ENCODE assay signal across 9 cellular contexts in genomic region chr20:4170621-4171537, GRCh38. TPM values are rescaled to one million over a fixed set of nuclear protein-coding genes. Genes with fewer than 3 reads are reported as not detected.
A peak's percentile ranks its signal among the peaks of the same experiment; 100 is the strongest.
DNase-seq lines count a peak whose midpoint lies in the region; ATAC-seq and TF ChIP-seq lines count a peak whose summit lies in the region.
"Had no signal": no experiment of that assay in that cellular context is flagged by ENCODE, and none has a peak within 500 bp of the region (broad histone marks: within the 10 kb centered on the region; RNA-seq: fewer than 3 reads in every experiment).

No MANE protein-coding gene starts in this region.

- WGBS in SK-N-SH (ENCODE audit: low lambda C conversion rate), result 81% methylated on average over 14 of the region's 14 CpGs

- no peaks in the 10 kb centered on the region for H3K36me3 Mint-ChIP-seq in activated naive CD4-positive, alpha-beta T cell treated with anti-CD3 and anti-CD28 coated beads, Interleukin-2, amount 50 U/mL, for 72 hours
- peaks cover 6% of the 10 kb centered on the region for H3K36me3 Mint-ChIP-seq in stimulated activated effector memory CD8-positive, alpha-beta T cell treated with anti-CD3 and anti-CD28 coated beads, Interleukin-12 subunit alpha, Interleukin-12 subunit beta, amount 100 ng/mL, for 72 hours

- CTCF ChIA-PET in SK-N-SH (lab: Yijun Ruan, JAX), result interaction anchor here (0.8 kb wide), 1 partner anchor 157 kb away, joined by 3 read pairs; no protein-coding TSS in a partner anchor

- H3K27me3 ChIP-seq in SK-N-SH (ENCODE audit: insufficient read depth), result no peaks in the 10 kb centered on the region

- DNase-seq in SK-N-SH (no peak), hippocampal formation (lab: John Stamatoyannopoulos, UW) (peak; percentile 53 to 80), ACHN (no peak), DMS153 (lab: John Stamatoyannopoulos, UW) (no peak)
- DNase-seq in activated naive CD4-positive, alpha-beta T cell treated with anti-CD3 and anti-CD28 coated beads, Interleukin-2, amount 50 U/mL, for 72 hours (ENCODE audit: low spot score in 2 of 2), result no peak
- no peak for DNase-seq in stimulated activated effector memory CD8-positive, alpha-beta T cell treated with anti-CD3 and anti-CD28 coated beads, Interleukin-12 subunit alpha, Interleukin-12 subunit beta, amount 100 ng/mL, for 72 hours (ENCODE audit: low spot score in 2 of 2)
- DNase-seq in stimulated activated CD8-positive, alpha-beta memory T cell treated with anti-CD3 and anti-CD28 coated beads, Interleukin-4, amount 100 ng/mL, for 48 hours, result no peak

- H3K4me2 ChIP-seq in SK-N-SH, result peak overlapping the region; percentile 93; the same call in 1 of the 2 replicates

- H3K79me2 ChIP-seq in SK-N-SH (ENCODE audit: insufficient read depth), result peaks cover 49% of the 10 kb centered on the region

- H3K9me3 Mint-ChIP-seq in activated naive CD4-positive, alpha-beta T cell treated with anti-CD3 and anti-CD28 coated beads, Interleukin-2, amount 50 U/mL, for 72 hours, result no peaks in the 10 kb centered on the region
- H3K9me3 Mint-ChIP-seq in stimulated activated effector memory CD8-positive, alpha-beta T cell treated with anti-CD3 and anti-CD28 coated beads, Interleukin-12 subunit alpha, Interleukin-12 subunit beta, amount 100 ng/mL, for 72 hours, result no peaks in the 10 kb centered on the region

- H3K36me3 ChIP-seq in SK-N-SH (replicated peaks in 1 of 2; ENCODE audit: control insufficient read depth in 1 of 2, insufficient read depth in 2 of 2, low read length in 1 of 2), result no peaks in the 10 kb centered on the region

- in situ Hi-C loops in ACHN (cut with HindIII; ENCODE audit: low pct_ligation_motif_present, low pct_unique_long_range_greater_than_20kb, low sequenced_read_pairs), result no loop called here

- TF ChIP-seq EP300 in SK-N-SH (IDR thresholded peaks at IDR 0.05; ENCODE audit: borderline replicate concordance in 1 of 2, low read depth in 1 of 2, low read length in 1 of 2), result no peak

- H3K4me3 Mint-ChIP-seq in stimulated activated effector memory CD8-positive, alpha-beta T cell treated with anti-CD3 and anti-CD28 coated beads, Interleukin-12 subunit alpha, Interleukin-12 subunit beta, amount 100 ng/mL, for 72 hours, result peak overlapping the region; percentile 54

- peak overlapping the region; percentile 20 to 70 for H3K27ac Mint-ChIP-seq in activated naive CD4-positive, alpha-beta T cell treated with anti-CD3 and anti-CD28 coated beads, Interleukin-2, amount 50 U/mL, for 72 hours
- H3K27ac Mint-ChIP-seq in stimulated activated effector memory CD8-positive, alpha-beta T cell treated with anti-CD3 and anti-CD28 coated beads, Interleukin-12 subunit alpha, Interleukin-12 subunit beta, amount 100 ng/mL, for 72 hours, result peak overlapping the region; percentile 43

- H3F3A ChIP-seq in SK-N-SH (replicated peaks; ENCODE audit: insufficient read depth), result peaks cover 9% of the 10 kb centered on the region

- peaks cover 8% of the 10 kb centered on the region for H4K20me1 ChIP-seq in SK-N-SH (ENCODE audit: insufficient read depth)

- H2AFZ ChIP-seq in SK-N-SH (ENCODE audit: low read depth), result no peak overlapping the region

- H3K27ac ChIP-seq in SK-N-SH (ENCODE audit: low read depth in 2 of 2, low read length in 1 of 2), result peak overlapping the region in 1 of 2 experiments; percentile 67; a peak in 1 of 4 replicates

- H3K9me3 ChIP-seq in SK-N-SH, result no peaks in the 10 kb centered on the region

- H3K4me1 ChIP-seq in SK-N-SH (ENCODE audit: control insufficient read depth in 1 of 2, insufficient read depth in 2 of 2, low read depth in 1 of 2, low read length in 1 of 2), result peaks cover 10 to 18% of the 10 kb centered on the region in 2 experiments; a peak in 2 of 4 replicates

- peaks cover 42% of the 10 kb centered on the region for H3K4me1 Mint-ChIP-seq in stimulated activated effector memory CD8-positive, alpha-beta T cell treated with anti-CD3 and anti-CD28 coated beads, Interleukin-12 subunit alpha, Interleukin-12 subunit beta, amount 100 ng/mL, for 72 hours

- H3K9ac ChIP-seq in SK-N-SH, result no peak overlapping the region

- no peaks in the 10 kb centered on the region for H3K9me2 ChIP-seq in SK-N-SH

- no peak for TF ChIP-seq CTCF in SK-N-SH (IDR thresholded peaks at IDR 0.05)

- TF ChIP-seq RAD21 in SK-N-SH (IDR thresholded peaks at IDR 0.05; ENCODE audit: low read length), result no peak

- POLR2A ChIA-PET in SK-N-SH (lab: Yijun Ruan, JAX), result no interaction called here

- H3K4me3 ChIP-seq in SK-N-SH (ENCODE audit: low read depth in 2 of 2, low read length in 1 of 2), result no peak overlapping the region
- H3K4me3 ChIP-seq: lung had no signal

- ATAC-seq in SK-N-SH treated with all-trans-retinoic acid at 6 μM for 48 hours, result no peak
- ATAC-seq in activated naive CD4-positive, alpha-beta T cell treated with anti-CD3 and anti-CD28 coated beads, Interleukin-2, amount 50 U/mL, for 72 hours, result no peak
- ATAC-seq in stimulated activated effector memory CD8-positive, alpha-beta T cell treated with anti-CD3 and anti-CD28 coated beads, Interleukin-12 subunit alpha, Interleukin-12 subunit beta, amount 100 ng/mL, for 72 hours, result no peak

TF ChIP-seq in SK-N-SH, 30 proteins besides CTCF, POLR2A, EP300 and RAD21:
- no peak for TF ChIP-seq GATA2 (CRISPR knock-in tag; IDR thresholded peaks at IDR 0.05)
- no peak for TF ChIP-seq JUND (IDR thresholded peaks at IDR 0.05)
- TF ChIP-seq MEF2A (IDR thresholded peaks at IDR 0.05; ENCODE audit: borderline replicate concordance, low read depth), result no peak
- TF ChIP-seq SMC3 (IDR thresholded peaks at IDR 0.05; ENCODE audit: low read depth, low read length), result no peak
- no peak for TF ChIP-seq FOXJ3 (CRISPR knock-in tag; IDR thresholded peaks at IDR 0.05)
- TF ChIP-seq REST (IDR thresholded peaks at IDR 0.05; ENCODE audit: low read depth, low read length), result no peak
- TF ChIP-seq NFIC (IDR thresholded peaks at IDR 0.05; ENCODE audit: borderline replicate concordance), result no peak
- no peak for TF ChIP-seq GABPA (IDR thresholded peaks at IDR 0.05; ENCODE audit: low read depth)

TF ChIP-seq in SK-N-SH treated with all-trans-retinoic acid at 6 μM for 48 hours, 23 proteins besides CTCF, POLR2A, EP300 and RAD21:
- TF ChIP-seq ZNF565 (CRISPR knock-in tag; conservative IDR thresholded peaks at IDR 0.05; ENCODE audit: low read depth), result no peak
- no peak for TF ChIP-seq ESRRG (CRISPR knock-in tag; IDR thresholded peaks at IDR 0.05)
- no peak for TF ChIP-seq TSHZ2 (CRISPR knock-in tag; IDR thresholded peaks at IDR 0.05)
- no peak for TF ChIP-seq BACH2 (CRISPR knock-in tag; IDR thresholded peaks at IDR 0.05; ENCODE audit: borderline replicate concordance)
- no peak for TF ChIP-seq ZNF70 (CRISPR knock-in tag; IDR thresholded peaks at IDR 0.05)
- TF ChIP-seq GLIS3 (CRISPR knock-in tag; IDR thresholded peaks at IDR 0.05), result no peak
- TF ChIP-seq CSDC2 (CRISPR knock-in tag; IDR thresholded peaks at IDR 0.05), result no peak
- TF ChIP-seq ZC3H10 (CRISPR knock-in tag; IDR thresholded peaks at IDR 0.05), result no peak
- TF ChIP-seq ZFP3 (CRISPR knock-in tag; IDR thresholded peaks at IDR 0.05), result no peak
- TF ChIP-seq ZFP30 (CRISPR knock-in tag; IDR thresholded peaks at IDR 0.05), result no peak
- TF ChIP-seq OSR1 (CRISPR knock-in tag; IDR thresholded peaks at IDR 0.05), result no peak
- TF ChIP-seq ISL1 (CRISPR knock-in tag; IDR thresholded peaks at IDR 0.05), result no peak
- no peak for TF ChIP-seq PATZ1 (CRISPR knock-in tag; IDR thresholded peaks at IDR 0.05; ENCODE audit: borderline replicate concordance)
- no peak for TF ChIP-seq ZNF8 (CRISPR knock-in tag; IDR thresholded peaks at IDR 0.05)
- TF ChIP-seq TCF4 (CRISPR knock-in tag; IDR thresholded peaks at IDR 0.05; ENCODE audit: borderline replicate concordance), result no peak
- TF ChIP-seq SNAI2 (CRISPR knock-in tag; IDR thresholded peaks at IDR 0.05), result no peak
TF ChIP-seq in SK-N-SH treated with all-trans-retinoic acid at 6 μM for 48 hours: peak in this region for 0.

RNA-seq across cellular contexts. Expression of gene SMOX, which starts 22.3 kb away (rescaled TPM):
- 7.6 and 17.2 TPM in 2 replicates for polyA plus RNA-seq in SK-N-SH (2012; rRNA removed)
- 8.3 and 10.4 TPM in 2 replicates for polyA plus RNA-seq in SK-N-SH (2012; cell fraction: cytosol; rRNA removed)
- 27.9 and 36.1 TPM in 2 replicates for polyA plus RNA-seq in SK-N-SH (2012; cell fraction: nucleus; rRNA removed)
- 1 to 10 TPM; 1.3 to 2.2 TPM for total RNA-seq in activated naive CD4-positive, alpha-beta T cell treated with anti-CD3 and anti-CD28 coated beads, Interleukin-2, amount 50 U/mL, for 72 hours

Comparison
In these comparisons a context has a peak if more than half of its experiments do, and no peak if none do; other contexts are left out.
1. DNase-seq: peak in hippocampal formation (2 of 2); none in SK-N-SH (single experiment), activated naive CD4-positive, alpha-beta T cell treated with anti-CD3 and anti-CD28 coated beads, Interleukin-2, amount 50 U/mL, for 72 hours (0 of 2), stimulated activated effector memory CD8-positive, alpha-beta T cell treated with anti-CD3 and anti-CD28 coated beads, Interleukin-12 subunit alpha, Interleukin-12 subunit beta, amount 100 ng/mL, for 72 hours (0 of 2), ACHN (single experiment), DMS153 (single experiment) and stimulated activated CD8-positive, alpha-beta memory T cell treated with anti-CD3 and anti-CD28 coated beads, Interleukin-4, amount 100 ng/mL, for 48 hours (single experiment).